ENCODE assay signal across 25 cellular contexts in the genomic region with DNA sequence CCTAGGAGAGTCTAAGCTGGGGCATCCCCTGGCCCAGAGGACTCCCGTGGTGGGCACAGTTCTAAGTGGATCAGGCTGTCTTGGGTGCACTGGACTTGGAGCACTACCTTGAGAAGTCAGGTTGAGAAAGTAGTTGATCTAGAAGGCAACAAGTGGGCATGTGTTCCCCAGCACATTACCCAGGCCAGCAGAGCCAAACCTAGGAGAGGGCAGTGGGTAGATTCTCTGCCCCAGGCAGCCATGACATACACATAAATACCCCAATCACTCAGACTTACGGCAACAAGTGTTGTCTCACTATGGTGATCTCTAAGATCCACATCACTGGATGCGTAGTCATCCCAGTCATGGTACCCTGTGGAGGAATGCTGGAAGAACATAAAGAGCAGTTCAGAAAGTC. TPM values are rescaled to one million over a fixed set of nuclear protein-coding genes. Genes with fewer than 3 reads are reported as not detected.
DNase-seq lines count a peak whose midpoint lies in the region; ATAC-seq and TF ChIP-seq lines count a peak whose summit lies in the region.
"Had no signal": no experiment of that assay in that cellular context is flagged by ENCODE, and none has a peak within 500 bp of the region (broad histone marks: within the 10 kb centered on the region; RNA-seq: fewer than 3 reads in every experiment).

No MANE protein-coding gene starts in this region.

- intact Hi-C loops in CD4-positive, alpha-beta memory T cell (cut with micrococcal nuclease), result loop anchor here (5.0 kb wide), 1 partner anchor 279 kb away; a partner anchor contains a TSS
- intact Hi-C loops in activated CD8-positive, alpha-beta T cell treated with anti-CD3 and anti-CD28 coated beads for 36 hours (cut with micrococcal nuclease), result no loop called here

- no peak overlapping the region for H3K27ac ChIP-seq in CD4-positive, alpha-beta memory T cell (ENCODE audit: low read depth, low read length)
- H3K27ac ChIP-seq: adrenal gland, Peyer's patch, SJSA1, upper lobe of right lung had no signal

- POLR2A ChIA-PET in CD4-positive, alpha-beta memory T cell (lab: Charles Lee; ENCODE audit: partially characterized antibody), result interaction anchor here (1.1 to 3.7 kb wide), 3 partner anchors 11 to 17 kb away, joined by 3 to 54 read pairs (median 19); a partner anchor contains a TSS
- POLR2A ChIA-PET in activated CD8-positive, alpha-beta T cell treated with anti-CD3 and anti-CD28 coated beads for 36 hours (lab: Charles Lee), result interaction anchor here (0.9 to 9.6 kb wide), 4 partner anchors 8 to 71 kb away, joined by 4 to 177 read pairs (median 46); a partner anchor contains a TSS
- POLR2A ChIA-PET in naive thymus-derived CD8-positive, alpha-beta T cell (lab: Charles Lee), result interaction anchor here (0.6 kb wide), 1 partner anchor 12 kb away, joined by 3 read pairs; no protein-coding TSS in a partner anchor

- DNase-seq in T-helper 1 cell (no peak), kidney tubule cell (ENCODE audit: low spot score) (no peak), H4 (ENCODE audit: low spot score) (no peak)
- DNase-seq in CD4-positive, alpha-beta memory T cell, result no peak
- no peak for DNase-seq in activated CD8-positive, alpha-beta T cell treated with anti-CD3 and anti-CD28 coated beads for 36 hours
- no peak for DNase-seq in naive thymus-derived CD8-positive, alpha-beta T cell
- DNase-seq: 8988T; activated CD4-positive, CD25-positive, alpha-beta regulatory T cell treated with anti-CD3 and anti-CD28 coated beads, Interleukin-2, amount 50 U/mL, for 72 hours; adrenal gland; AML-193; Caco-2; Kasumi-1; NCI-H1105; NCI-H510A treated with DMSO at 0.1 percent for 48 hours; NK-92 treated with Interleukin-12 subunit alpha and Interleukin-12 subunit beta, amount 100 ng/mL, for 24 hours; Peyer's patch; small intestine; T-helper 9 cell; upper lobe of right lung had no signal

- H3K27me3 ChIP-seq in CD4-positive, alpha-beta memory T cell (ENCODE audit: insufficient read depth, low read length), result no peaks in the 10 kb centered on the region
- H3K27me3 ChIP-seq: adrenal gland, Peyer's patch, SJSA1, upper lobe of right lung had no signal

- H3K36me3 Mint-ChIP-seq in T-helper 1 cell treated with Interleukin-12 subunit alpha and Interleukin-12 subunit beta and Interleukin-4 antibody, amounts not matched to agents 30 μg/mL and 1 μg/mL, for 36 hours (ENCODE audit: low read depth), result peaks cover 39% of the 10 kb centered on the region
- peaks cover 14 to 46% of the 10 kb centered on the region in 2 donors for H3K36me3 Mint-ChIP-seq in CD4-positive, alpha-beta memory T cell
- H3K36me3 Mint-ChIP-seq in activated CD8-positive, alpha-beta T cell treated with anti-CD3 and anti-CD28 coated beads for 36 hours (ENCODE audit: low read depth), result peaks cover 62% of the 10 kb centered on the region
- H3K36me3 Mint-ChIP-seq in naive thymus-derived CD8-positive, alpha-beta T cell, result peaks cover 0 to 39% (median 3%) of the 10 kb centered on the region in 3 donors

- H3K27ac Mint-ChIP-seq in T-helper 1 cell treated with Interleukin-12 subunit alpha and Interleukin-12 subunit beta and Interleukin-4 antibody, amounts not matched to agents 30 μg/mL and 1 μg/mL, for 36 hours, result peak overlapping the region; percentile 95
- H3K27ac Mint-ChIP-seq in CD4-positive, alpha-beta memory T cell, result peak overlapping the region in 5 of 7 donors; percentile 50 to 100 (median 80)
- H3K27ac Mint-ChIP-seq in activated CD8-positive, alpha-beta T cell treated with anti-CD3 and anti-CD28 coated beads for 36 hours, result peak overlapping the region; percentile 17
- H3K27ac Mint-ChIP-seq in naive thymus-derived CD8-positive, alpha-beta T cell, result peak overlapping the region in 7 of 10 donors; percentile 73 to 100 (median 100)

- no peaks in the 10 kb centered on the region for H3K9me3 Mint-ChIP-seq in T-helper 1 cell treated with Interleukin-12 subunit alpha and Interleukin-12 subunit beta and Interleukin-4 antibody, amounts not matched to agents 30 μg/mL and 1 μg/mL, for 36 hours
- peaks cover 0 to 2% (median 0%) of the 10 kb centered on the region in 8 donors for H3K9me3 Mint-ChIP-seq in CD4-positive, alpha-beta memory T cell
- no peaks in the 10 kb centered on the region for H3K9me3 Mint-ChIP-seq in activated CD8-positive, alpha-beta T cell treated with anti-CD3 and anti-CD28 coated beads for 36 hours
- no peaks in the 10 kb centered on the region for H3K9me3 Mint-ChIP-seq in naive thymus-derived CD8-positive, alpha-beta T cell

- no peaks in the 10 kb centered on the region for H3K27me3 Mint-ChIP-seq in T-helper 1 cell treated with Interleukin-12 subunit alpha and Interleukin-12 subunit beta and Interleukin-4 antibody, amounts not matched to agents 30 μg/mL and 1 μg/mL, for 36 hours (ENCODE audit: low read depth)
- no peaks in the 10 kb centered on the region for H3K27me3 Mint-ChIP-seq in CD4-positive, alpha-beta memory T cell
- no peaks in the 10 kb centered on the region for H3K27me3 Mint-ChIP-seq in activated CD8-positive, alpha-beta T cell treated with anti-CD3 and anti-CD28 coated beads for 36 hours
- H3K27me3 Mint-ChIP-seq in naive thymus-derived CD8-positive, alpha-beta T cell, result no peaks in the 10 kb centered on the region

- no peaks in the 10 kb centered on the region for H3K9me3 ChIP-seq in CD4-positive, alpha-beta memory T cell (ENCODE audit: control insufficient read depth in 1 of 2, low read length in 2 of 2)
- H3K9me3 ChIP-seq: adrenal gland, Caco-2, Peyer's patch, SJSA1, upper lobe of right lung had no signal

- peaks cover 18% of the 10 kb centered on the region for H3K36me3 ChIP-seq in CD4-positive, alpha-beta memory T cell (ENCODE audit: insufficient read depth, low read length)

- H3K4me3 Mint-ChIP-seq in T-helper 1 cell treated with Interleukin-12 subunit alpha and Interleukin-12 subunit beta and Interleukin-4 antibody, amounts not matched to agents 30 μg/mL and 1 μg/mL, for 36 hours, result peak overlapping the region; percentile 28
- H3K4me3 Mint-ChIP-seq in CD4-positive, alpha-beta memory T cell, result peak overlapping the region in 4 of 8 donors; percentile 7 to 59 (median 26)
- H3K4me3 Mint-ChIP-seq in activated CD8-positive, alpha-beta T cell treated with anti-CD3 and anti-CD28 coated beads for 36 hours, result no peak overlapping the region
- H3K4me3 Mint-ChIP-seq in naive thymus-derived CD8-positive, alpha-beta T cell, result peak overlapping the region in 8 of 10 donors; percentile 2 to 59 (median 35)

- CTCF ChIA-PET in CD4-positive, alpha-beta memory T cell (lab: Charles Lee; ENCODE audit: partially characterized antibody), result interaction anchor here (0.6 to 3.4 kb wide), 3 partner anchors 14 to 43 kb away, joined by 3 to 13 read pairs (median 3); no protein-coding TSS in a partner anchor
- CTCF ChIA-PET in activated CD8-positive, alpha-beta T cell treated with anti-CD3 and anti-CD28 coated beads for 36 hours (lab: Charles Lee), result interaction anchor here (1.0 to 6.0 kb wide), 4 partner anchors 9 to 70 kb away, joined by 3 to 61 read pairs (median 8); no protein-coding TSS in a partner anchor

- H3K4me3 ChIP-seq in CD4-positive, alpha-beta memory T cell (ENCODE audit: low read length in 2 of 2), result no peak overlapping the region
- H3K4me3 ChIP-seq: adrenal gland, Peyer's patch, SJSA1, upper lobe of right lung had no signal

- H3K4me1 ChIP-seq in CD4-positive, alpha-beta memory T cell (ENCODE audit: insufficient read depth, low read length), result peaks cover 20% of the 10 kb centered on the region

- peaks cover 31% of the 10 kb centered on the region for H3K4me1 Mint-ChIP-seq in T-helper 1 cell treated with Interleukin-12 subunit alpha and Interleukin-12 subunit beta and Interleukin-4 antibody, amounts not matched to agents 30 μg/mL and 1 μg/mL, for 36 hours (ENCODE audit: low read depth)
- peaks cover 9 to 34% (median 21%) of the 10 kb centered on the region in 4 donors for H3K4me1 Mint-ChIP-seq in CD4-positive, alpha-beta memory T cell
- peaks cover 29% of the 10 kb centered on the region for H3K4me1 Mint-ChIP-seq in activated CD8-positive, alpha-beta T cell treated with anti-CD3 and anti-CD28 coated beads for 36 hours (ENCODE audit: low read depth)
- H3K4me1 Mint-ChIP-seq in naive thymus-derived CD8-positive, alpha-beta T cell, result peaks cover 13 to 40% (median 30%) of the 10 kb centered on the region in 4 donors

- no peak for ATAC-seq in activated CD8-positive, alpha-beta T cell treated with anti-CD3 and anti-CD28 coated beads for 36 hours
- no peak for ATAC-seq in naive thymus-derived CD8-positive, alpha-beta T cell
- no peak for ATAC-seq in HG03039 (IDR thresholded peaks at IDR 0.05; ENCODE audit: unreplicated experiment)
- ATAC-seq: HCT116, left lobe of liver, upper lobe of right lung had no signal

- TF ChIP-seq CTCF in activated CD8-positive, alpha-beta T cell treated with anti-CD3 and anti-CD28 coated beads for 36 hours (IDR thresholded peaks at IDR 0.05), result no peak

RNA-seq across cellular contexts. Expression of a gene that starts 1.6 kb away (rescaled TPM):
- total RNA-seq in CD4-positive, alpha-beta memory T cell, result 10 to 100 TPM; 39.0 to 40.2 TPM
- 100 to 1,000 TPM in 1 of 2 donors, 10 to 100 TPM in 1; 73.3 to 106 TPM for polyA plus RNA-seq in CD4-positive, alpha-beta memory T cell
- 10 to 100 TPM; 89.4 to 93.7 TPM for total RNA-seq in activated CD8-positive, alpha-beta T cell treated with anti-CD3 and anti-CD28 coated beads for 36 hours
- 10 to 100 TPM; 49.1 to 54.8 TPM for total RNA-seq in naive thymus-derived CD8-positive, alpha-beta T cell
- polyA plus RNA-seq in naive thymus-derived CD8-positive, alpha-beta T cell, result 10 to 100 TPM; 70.8 to 79.9 (median 76.5) TPM
- 68.2 and 79.0 TPM in 2 replicates for total RNA-seq in H4 (2014; rRNA removed; shearing (Covaris generic))

RNA-seq across cellular contexts. Expression of a gene that starts 17.3 kb away (rescaled TPM):
- total RNA-seq in CD4-positive, alpha-beta memory T cell, result 10 to 100 TPM; 21.2 to 23.3 TPM
- polyA plus RNA-seq in CD4-positive, alpha-beta memory T cell, result 10 to 100 TPM in 1 of 2 donors, 1 to 10 TPM in 1; 9.8 to 15.3 TPM
- total RNA-seq in activated CD8-positive, alpha-beta T cell treated with anti-CD3 and anti-CD28 coated beads for 36 hours, result 10 to 100 TPM; 41.9 to 43.0 TPM
- 10 to 100 TPM; 16.8 to 21.4 TPM for total RNA-seq in naive thymus-derived CD8-positive, alpha-beta T cell
- polyA plus RNA-seq in naive thymus-derived CD8-positive, alpha-beta T cell, result 10 to 100 TPM in 1 of 3 donors, 1 to 10 TPM in 2; 6.0 to 16.4 (median 9.7) TPM
- total RNA-seq in H4 (2014; rRNA removed; shearing (Covaris generic)), result 17.7 and 17.8 TPM in 2 replicates

RNA-seq across cellular contexts. Expression of a gene that starts 30.7 kb away (rescaled TPM):
- total RNA-seq in CD4-positive, alpha-beta memory T cell, result 1 to 10 TPM; 7.2 to 7.7 TPM
- polyA plus RNA-seq in CD4-positive, alpha-beta memory T cell, result not detected
- total RNA-seq in activated CD8-positive, alpha-beta T cell treated with anti-CD3 and anti-CD28 coated beads for 36 hours, result 1 to 10 TPM; 2.2 to 2.5 TPM
- 1 to 10 TPM; 6.5 to 7.8 TPM for total RNA-seq in naive thymus-derived CD8-positive, alpha-beta T cell
- under 1 TPM in 1 of 3 donors, not detected in 2; 0.26 TPM for polyA plus RNA-seq in naive thymus-derived CD8-positive, alpha-beta T cell
- total RNA-seq in H4 (2014; rRNA removed; shearing (Covaris generic)), result 0.08 TPM in 1 of 2 replicates, not detected in the other
- total RNA-seq: bronchial epithelial cell, SJSA1 had no signal

RNA-seq across cellular contexts. Expression of a gene that starts 36.6 kb away (rescaled TPM):
- 1 to 10 TPM; 1.7 to 1.9 TPM for total RNA-seq in CD4-positive, alpha-beta memory T cell
- under 1 TPM; 0.11 to 0.22 TPM for polyA plus RNA-seq in CD4-positive, alpha-beta memory T cell
- total RNA-seq in activated CD8-positive, alpha-beta T cell treated with anti-CD3 and anti-CD28 coated beads for 36 hours, result 1 to 10 TPM; 4.7 to 5.0 TPM
- total RNA-seq in naive thymus-derived CD8-positive, alpha-beta T cell, result 1 to 10 TPM; 2.8 to 3.0 TPM
- polyA plus RNA-seq in naive thymus-derived CD8-positive, alpha-beta T cell, result under 1 TPM; 0.15 to 0.21 (median 0.21) TPM
- 0.50 and 1.0 TPM in 2 replicates for total RNA-seq in H4 (2014; rRNA removed; shearing (Covaris generic))

RNA-seq across cellular contexts. Expression of a gene that starts 57.9 kb away (rescaled TPM):
- 1 to 10 TPM; 1.2 TPM for total RNA-seq in CD4-positive, alpha-beta memory T cell
- polyA plus RNA-seq in CD4-positive, alpha-beta memory T cell, result 1 to 10 TPM in 1 of 2 donors, under 1 TPM in 1; 0.88 to 1.3 TPM
- 10 to 100 TPM; 23.8 to 24.7 TPM for total RNA-seq in activated CD8-positive, alpha-beta T cell treated with anti-CD3 and anti-CD28 coated beads for 36 hours
- 1 to 10 TPM; 1.2 TPM for total RNA-seq in naive thymus-derived CD8-positive, alpha-beta T cell
- polyA plus RNA-seq in naive thymus-derived CD8-positive, alpha-beta T cell, result 1 to 10 TPM in 1 of 3 donors, under 1 TPM in 2; 0.16 to 1.4 (median 0.22) TPM
- 0.15 TPM in 1 of 2 replicates, not detected in the other for total RNA-seq in H4 (2014; rRNA removed; shearing (Covaris generic))

Comparison
In these comparisons a context has a peak if more than half of its experiments do, and no peak if none do; other contexts are left out.
1. H3K27ac Mint-ChIP-seq: peak in every context shown above with its lines; median percentile 100 in naive thymus-derived CD8-positive, alpha-beta T cell; 95 in T-helper 1 cell treated with Interleukin-12 subunit alpha and Interleukin-12 subunit beta and Interleukin-4 antibody, amounts not matched to agents 30 μg/mL and 1 μg/mL, for 36 hours; 80 in CD4-positive, alpha-beta memory T cell; 17 in activated CD8-positive, alpha-beta T cell treated with anti-CD3 and anti-CD28 coated beads for 36 hours.